Comparison of ENCODE assay signal across 10 cellular contexts in the genomic region with DNA sequence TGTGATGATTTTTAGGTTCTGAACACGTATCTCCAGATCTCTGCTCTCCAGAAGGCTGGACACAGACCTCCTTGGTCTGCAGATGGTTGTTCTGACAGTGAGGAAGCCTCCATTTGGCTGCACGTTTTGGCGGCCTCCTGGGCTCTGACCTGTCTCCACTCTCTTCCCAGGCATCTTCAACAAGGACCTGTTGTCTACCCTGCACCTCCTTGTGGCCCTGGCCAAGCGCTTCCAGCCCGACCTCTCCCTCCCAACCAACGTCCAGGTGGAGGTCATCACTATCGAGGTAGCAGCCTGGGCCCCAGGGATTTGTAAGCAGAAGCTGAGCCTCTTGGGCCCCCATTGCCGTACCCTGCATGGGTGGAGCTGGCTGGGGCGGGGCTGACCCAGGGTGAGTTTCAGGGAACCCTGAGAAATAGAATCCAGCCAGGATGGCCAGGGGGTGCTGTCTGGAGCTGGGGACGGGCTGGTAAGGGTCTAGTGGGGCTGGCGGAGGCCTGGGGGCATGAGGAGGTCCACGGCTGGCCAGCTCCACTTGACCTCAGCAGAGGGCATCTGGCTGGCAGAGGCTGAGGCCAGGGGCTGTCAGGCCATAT. TPM values are rescaled to one million over a fixed set of nuclear protein-coding genes. Genes with fewer than 3 reads are reported as not detected.
"Had no signal": no experiment of that assay in that cellular context is flagged by ENCODE, and none has a peak within 500 bp of the region (broad histone marks: within the 10 kb centered on the region; RNA-seq: fewer than 3 reads in every experiment).

No MANE protein-coding gene starts in this region.

- H3K9me3 ChIP-seq: esophagus muscularis mucosa, suprapubic skin had no signal

- H3K4me3 ChIP-seq: esophagus muscularis mucosa, suprapubic skin had no signal

- H3K27me3 Mint-ChIP-seq: activated naive CD8-positive, alpha-beta T cell; naive thymus-derived CD8-positive, alpha-beta T cell had no signal

- H3K27ac ChIP-seq: esophagus muscularis mucosa, suprapubic skin had no signal

- H3K4me1 ChIP-seq: suprapubic skin had no signal

- ATAC-seq: naive thymus-derived CD8-positive, alpha-beta T cell had no signal

- H3K4me3 Mint-ChIP-seq: activated naive CD8-positive, alpha-beta T cell; type B pancreatic cell had no signal

- H3K27ac Mint-ChIP-seq: activated naive CD8-positive, alpha-beta T cell; type B pancreatic cell had no signal

- H3K36me3 Mint-ChIP-seq: type B pancreatic cell had no signal

- H3K9me3 Mint-ChIP-seq: type B pancreatic cell had no signal

- DNase-seq: activated CD4-positive, CD25-positive, alpha-beta regulatory T cell treated with anti-CD3 and anti-CD28 coated beads, Interleukin-2, amount 50 U/mL, for 72 hours; amniotic stem cell; T-helper 9 cell had no signal

- H3K36me3 ChIP-seq: esophagus muscularis mucosa, suprapubic skin had no signal

RNA-seq across cellular contexts. Expression of a gene that starts 9.8 kb away (rescaled TPM):
- total RNA-seq: lung microvascular endothelial cell, renal cortical epithelial cell had no signal
